Comparison of ENCODE assay signal across 8 cellular contexts in genomic region chr2:240135706-240136012, GRCh38. TPM values are rescaled to one million over a fixed set of nuclear protein-coding genes. Genes with fewer than 3 reads are reported as not detected.
DNase-seq lines count a peak whose midpoint lies in the region; ATAC-seq and TF ChIP-seq lines count a peak whose summit lies in the region.

No MANE protein-coding gene starts in this region.

- TF ChIP-seq POLR2A in ovary (IDR thresholded peaks at IDR 0.05) = no peak

- H3K4me2 ChIP-seq in OCI-LY1 (ENCODE audit: low read length) = peak overlapping the region; percentile 84

- DNase-seq in 8988T = peak; percentile 54
- DNase-seq in epithelial cell of esophagus (ENCODE audit: low read depth) = no peak
- DNase-seq in ovary = no peak
- no peak for DNase-seq in NCI-H2171 treated with DMSO at 0.1 percent for 48 hours (lab: John Stamatoyannopoulos, UW)
- no peak for DNase-seq in posterior vena cava (ENCODE audit: low spot score)

- H3K9ac ChIP-seq in OCI-LY1 (ENCODE audit: low read length) = peak overlapping the region; percentile 90

- no peaks in the 10 kb centered on the region for H3K9me2 ChIP-seq in OCI-LY1 (ENCODE audit: low read depth, low read length)

- H3K4me3 ChIP-seq in OCI-LY1 (ENCODE audit: low read depth, low read length, poor library complexity, severe bottlenecking) (peak overlapping the region; percentile 93), epithelial cell of esophagus (ENCODE audit: low read length) (peak overlapping the region; percentile 92), ovary (peak overlapping the region; percentile 100)

- peaks cover 11% of the 10 kb centered on the region; the same call in 1 of the 2 replicates for H3K79me2 ChIP-seq in OCI-LY1 (ENCODE audit: insufficient read depth, low read length)

- H3F3A ChIP-seq in OCI-LY1 (ENCODE audit: insufficient read depth, low read length) = no peaks in the 10 kb centered on the region

- H3K9me3 ChIP-seq in OCI-LY1 (ENCODE audit: low read length) = no peaks in the 10 kb centered on the region
- no peaks in the 10 kb centered on the region for H3K9me3 ChIP-seq in ovary

- H3K4me1 ChIP-seq in OCI-LY1 (ENCODE audit: insufficient read depth, low read length, severe bottlenecking) = peaks cover 21% of the 10 kb centered on the region
- peaks cover 7% of the 10 kb centered on the region for H3K4me1 ChIP-seq in ovary (ENCODE audit: insufficient read depth)

- H3K27me3 ChIP-seq in OCI-LY1 (ENCODE audit: insufficient read depth, low read length) (0 out of 2 replicates have a peak, but pooled peaks cover under 1% of the 10 kb centered on the region), ovary (no peaks in the 10 kb centered on the region)

- TF ChIP-seq EP300 in ovary (IDR thresholded peaks at IDR 0.05) = no peak

- H3K36me3 ChIP-seq in OCI-LY1 (ENCODE audit: insufficient read depth, low read length) (peaks cover 33% of the 10 kb centered on the region), ovary (no peaks in the 10 kb centered on the region)

- ATAC-seq in GM21619 (IDR thresholded peaks at IDR 0.05; ENCODE audit: unreplicated experiment) (peak; percentile 11), HG03196 (IDR thresholded peaks at IDR 0.05; ENCODE audit: unreplicated experiment) (no peak)

- H3K27ac ChIP-seq in OCI-LY1 (ENCODE audit: low read depth, low read length, poor library complexity, severe bottlenecking) = no peak overlapping the region
- peak overlapping the region in 1 of 2 donors; percentile 76 for H3K27ac ChIP-seq in ovary

- 0 to 1% (median 1%) methylated on average over 11 to 17 of the region's 17 CpGs for WGBS in ovary, 3 donors

- no peaks in the 10 kb centered on the region for H4K20me1 ChIP-seq in OCI-LY1 (ENCODE audit: insufficient read depth, low read length)

- no peak overlapping the region for H2AFZ ChIP-seq in OCI-LY1 (ENCODE audit: low read length)

- TF ChIP-seq CTCF in OCI-LY1 (IDR thresholded peaks at IDR 0.05; ENCODE audit: low read length) = no peak
- TF ChIP-seq CTCF in epithelial cell of esophagus (IDR thresholded peaks at IDR 0.05; ENCODE audit: insufficient read depth, low read depth, low read length, missing control alignments) = no peak
- TF ChIP-seq CTCF in ovary (IDR thresholded peaks at IDR 0.05) = no peak

- intact Hi-C loops in ovary (cut with DNase I) (loop anchor here in 1 of 4 donors (10.0 kb wide), 1 partner anchor 1101 kb away; no protein-coding TSS in a partner anchor), posterior vena cava (cut with DNase I) (no loop called here)

RNA-seq across cellular contexts. Expression of gene COPS9, which starts 0.4 kb away (rescaled TPM):
- total RNA-seq in ovary (100 to 1,000 TPM in 4 of 7 donors, 10 to 100 TPM in 3; 92.1 to 286 (median 101) TPM), posterior vena cava (100 to 1,000 TPM in 1 of 2 donors, 10 to 100 TPM in 1; 93.3 to 127 TPM)
- 100 to 1,000 TPM in 1 of 2 donors, 10 to 100 TPM in 1; 42.1 to 236 TPM for polyA plus RNA-seq in ovary

RNA-seq across cellular contexts. Expression of gene OTOS, which starts 4.8 kb away (rescaled TPM):
- total RNA-seq in ovary (not detected), posterior vena cava (not detected)
- not detected for polyA plus RNA-seq in ovary
